11 cellular contexts compared by ENCODE assay signal in genomic region chr17:55261311-55261710, GRCh38. TPM values are rescaled to one million over a fixed set of nuclear protein-coding genes. Genes with fewer than 3 reads are reported as not detected.
"Had no signal": no experiment of that assay in that cellular context is flagged by ENCODE, and none has a peak within 500 bp of the region (broad histone marks: within the 10 kb centered on the region; RNA-seq: fewer than 3 reads in every experiment).

No MANE protein-coding gene starts in this region.

- H3K27ac ChIP-seq: GM23248 had no signal

- H3K36me3 ChIP-seq: HAP-1 had no signal

- H3K9ac ChIP-seq: GM23248 had no signal

- H2AFZ ChIP-seq: GM23248, GM23338 had no signal

- H3K4me1 ChIP-seq: HAP-1 had no signal

- H3K4me2 ChIP-seq: GM23338 had no signal

- FAIRE-seq: H1, H54 had no signal

- H3K4me3 ChIP-seq: GM23248, GM23338, HAP-1 had no signal

- ATAC-seq: GM23338, HCT116 had no signal

- DNase-seq: GM23248, GOT3, H7, H9, HCEC 1CT, HFFc6 had no signal

RNA-seq across cellular contexts. Expression of gene HLF, which starts 3.4 kb away (rescaled TPM):
- total RNA-seq: GM23248, HFFc6 had no signal
